In the genomic region with DNA sequence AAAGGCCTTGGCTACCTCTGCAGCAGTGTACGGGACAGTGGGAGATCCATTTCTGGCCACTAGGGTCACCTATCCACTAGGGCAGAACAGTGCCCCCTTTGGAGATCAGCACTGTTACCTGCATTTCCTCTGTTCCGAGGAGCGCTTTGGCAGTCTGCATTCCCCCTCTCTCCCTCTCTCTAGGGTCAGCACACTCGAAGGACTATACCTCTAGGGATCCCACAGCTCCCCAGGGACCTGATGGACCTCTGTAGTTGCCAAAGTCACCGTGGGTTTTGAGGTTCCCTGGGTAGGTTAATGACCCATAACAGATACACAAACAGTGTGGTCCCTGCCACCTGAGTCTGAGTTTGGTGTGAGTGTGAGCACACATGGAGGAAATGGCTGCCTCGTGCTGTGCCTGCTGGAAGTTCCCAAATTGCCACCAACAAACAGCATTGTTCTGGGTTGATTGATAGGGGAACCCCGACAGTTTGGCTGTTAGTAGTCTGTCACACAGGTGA, we compare ENCODE assay signal across 12 cellular contexts.
DNase-seq lines count a peak whose midpoint lies in the region; ATAC-seq and TF ChIP-seq lines count a peak whose summit lies in the region.
"Had no signal": no experiment of that assay in that cellular context is flagged by ENCODE, and none has a peak within 500 bp of the region (broad histone marks: within the 10 kb centered on the region; RNA-seq: fewer than 3 reads in every experiment).

No MANE protein-coding gene starts in this region.

- no peak for TF ChIP-seq POLR2A in esophagus squamous epithelium (IDR thresholded peaks at IDR 0.05)

- no peak overlapping the region for H2AFZ ChIP-seq in neural progenitor cell (replicated peaks)

- H3K27ac ChIP-seq in neural progenitor cell (no peak overlapping the region), esophagus squamous epithelium (no peak overlapping the region)
- H3K27ac ChIP-seq: left lung, right lobe of liver had no signal

- no peaks in the 10 kb centered on the region for H3K27me3 Mint-ChIP-seq in neural progenitor cell (ENCODE audit: insufficient read depth, low read depth)
- H3K27me3 Mint-ChIP-seq: stimulated activated naive CD8-positive, alpha-beta T cell treated with anti-CD3 and anti-CD28 coated beads, Interleukin-15, Interleukin-2, amounts not matched to agents 100 ng/mL and 50 ng/mL, for 24 hours had no signal

- H3K4me3 ChIP-seq in neural progenitor cell (no peak overlapping the region), esophagus squamous epithelium (no peak overlapping the region)
- H3K4me3 ChIP-seq: left lung, right lobe of liver had no signal

- H3K9ac ChIP-seq in neural progenitor cell, result no peak overlapping the region

- H3F3A ChIP-seq in neural progenitor cell (ENCODE audit: low read depth), result no peaks in the 10 kb centered on the region

- intact Hi-C loops in esophagus squamous epithelium (cut with DNase I), result no loop called here

- ATAC-seq in GM18868 (IDR thresholded peaks at IDR 0.05; ENCODE audit: unreplicated experiment), result peak; percentile 48
- ATAC-seq in HG02571 (IDR thresholded peaks at IDR 0.05; ENCODE audit: unreplicated experiment), result peak; percentile 27
- ATAC-seq: left lung had no signal

- no peaks in the 10 kb centered on the region for H3K4me1 ChIP-seq in neural progenitor cell
- no peaks in the 10 kb centered on the region for H3K4me1 ChIP-seq in esophagus squamous epithelium
- H3K4me1 ChIP-seq: left lung, right lobe of liver had no signal

- peaks cover 2% of the 10 kb centered on the region for H3K4me1 Mint-ChIP-seq in neural progenitor cell

- no peaks in the 10 kb centered on the region for H4K20me1 ChIP-seq in neural progenitor cell (ENCODE audit: low read depth)

- H3K27me3 ChIP-seq in neural progenitor cell, result no peaks in the 10 kb centered on the region
- H3K27me3 ChIP-seq in esophagus squamous epithelium, result no peaks in the 10 kb centered on the region
- H3K27me3 ChIP-seq: left lung, right lobe of liver had no signal

- H3K27ac Mint-ChIP-seq in neural progenitor cell, result no peak overlapping the region
- H3K27ac Mint-ChIP-seq: stimulated activated naive CD8-positive, alpha-beta T cell treated with anti-CD3 and anti-CD28 coated beads, Interleukin-15, Interleukin-2, amounts not matched to agents 100 ng/mL and 50 ng/mL, for 24 hours had no signal

- peak; percentile 62 for DNase-seq in NCI-H69 (lab: John Stamatoyannopoulos, UW)
- DNase-seq in neural progenitor cell (ENCODE audit: low spot score), result peak; percentile 27
- DNase-seq in effector CD4-positive, alpha-beta T cell, result no peak
- no peak for DNase-seq in NCI-H1048 (lab: John Stamatoyannopoulos, UW)
- no peak for DNase-seq in esophagus squamous epithelium (lab: John Stamatoyannopoulos, UW)
- DNase-seq: activated naive CD4-positive, alpha-beta T cell treated with Interleukin-2 at 50 U/mL for 16 hours; left lung; NCI-H524 treated with DMSO at 0.1 percent for 48 hours; right lobe of liver had no signal

- H3K36me3 Mint-ChIP-seq in neural progenitor cell, result no peaks in the 10 kb centered on the region

- H3K79me2 ChIP-seq in neural progenitor cell (ENCODE audit: low read depth), result no peaks in the 10 kb centered on the region

- H3K4me3 Mint-ChIP-seq in neural progenitor cell, result no peak overlapping the region
- H3K4me3 Mint-ChIP-seq: stimulated activated naive CD8-positive, alpha-beta T cell treated with anti-CD3 and anti-CD28 coated beads, Interleukin-15, Interleukin-2, amounts not matched to agents 100 ng/mL and 50 ng/mL, for 24 hours had no signal

- peaks cover 12% of the 10 kb centered on the region for H3K9me3 Mint-ChIP-seq in neural progenitor cell
- H3K9me3 Mint-ChIP-seq: stimulated activated naive CD8-positive, alpha-beta T cell treated with anti-CD3 and anti-CD28 coated beads, Interleukin-15, Interleukin-2, amounts not matched to agents 100 ng/mL and 50 ng/mL, for 24 hours had no signal

- H3K4me2 ChIP-seq in neural progenitor cell, result no peak overlapping the region

- H3K9me3 ChIP-seq in neural progenitor cell (ENCODE audit: low read depth), result no peaks in the 10 kb centered on the region
- no peaks in the 10 kb centered on the region for H3K9me3 ChIP-seq in esophagus squamous epithelium
- H3K9me3 ChIP-seq: right lobe of liver had no signal

- TF ChIP-seq CTCF in neural progenitor cell (IDR thresholded peaks at IDR 0.05), result peak; percentile 31
- no peak for TF ChIP-seq CTCF in esophagus squamous epithelium (IDR thresholded peaks at IDR 0.05)

- 73 to 81% methylated on average over 4 to 5 of the region's 7 CpGs for WGBS in esophagus squamous epithelium, 2 donors

- H3K36me3 ChIP-seq in neural progenitor cell, result no peaks in the 10 kb centered on the region
- no peaks in the 10 kb centered on the region for H3K36me3 ChIP-seq in esophagus squamous epithelium
- H3K36me3 ChIP-seq: left lung, right lobe of liver had no signal

Comparison
In these comparisons a context has a peak if more than half of its experiments do, and no peak if none do; other contexts are left out.
1. DNase-seq: peak in NCI-H69 (single experiment) and neural progenitor cell (single experiment); none in effector CD4-positive, alpha-beta T cell (single experiment), NCI-H1048 (single experiment) and esophagus squamous epithelium (single experiment).